ENCODE assay signal across 19 cellular contexts in genomic region chr9:112582371-112582770, GRCh38.
A peak's percentile ranks its signal among the peaks of the same experiment; 100 is the strongest.
DNase-seq lines count a peak whose midpoint lies in the region; ATAC-seq and TF ChIP-seq lines count a peak whose summit lies in the region.
"Had no signal": no experiment of that assay in that cellular context is flagged by ENCODE, and none has a peak within 500 bp of the region (broad histone marks: within the 10 kb centered on the region; RNA-seq: fewer than 3 reads in every experiment).

No MANE protein-coding gene starts in this region.

- peaks cover 63 to 65% of the 10 kb centered on the region in 2 experiments for H3K4me1 Mint-ChIP-seq in H9

- TF ChIP-seq CTCF in H9 (conservative IDR thresholded peaks at IDR 0.05) = no peak

- H2AK5ac ChIP-seq in H9 (ENCODE audit: insufficient read length, low read length) = no peak overlapping the region

- H3K27me3 Mint-ChIP-seq in H9 (ENCODE audit: low read depth) = no peaks in the 10 kb centered on the region

- H3K4me2 ChIP-seq in H9 (ENCODE audit: insufficient read depth, insufficient read length, low read length) = peak overlapping the region; percentile 20

- H3K9me3 Mint-ChIP-seq in H9 = no peaks in the 10 kb centered on the region

- no peak overlapping the region for H3K9ac ChIP-seq in H9 (ENCODE audit: extremely low read depth, insufficient read length, low read length)

- H2AFZ ChIP-seq in H9 (ENCODE audit: low read length) = no peak overlapping the region

- no peak overlapping the region for H3K14ac ChIP-seq in H9 (ENCODE audit: insufficient read depth, low read length)

- H4K20me1 ChIP-seq in H9 (ENCODE audit: control insufficient read depth, insufficient read depth, insufficient read length) = no peaks in the 10 kb centered on the region

- H3T11ph ChIP-seq in H9 (ENCODE audit: low read length) = no peak overlapping the region

- H3K18ac ChIP-seq in H9 (ENCODE audit: insufficient read length, low read depth, low read length) = no peak overlapping the region

- H3K27ac Mint-ChIP-seq in H9 = peak overlapping the region; percentile 83 to 94 (median 91); a peak in 6 of 7 replicates

- H3K27ac ChIP-seq in H9 (ENCODE audit: insufficient read length, low read depth, low read length) (no peak overlapping the region), epithelial cell of prostate (no peak overlapping the region)
- H3K27ac ChIP-seq: C4-2B, SJCRH30 had no signal

- no peaks in the 10 kb centered on the region for H3K9me3 ChIP-seq in H9 (ENCODE audit: control insufficient read depth, low read depth, low read length)
- H3K9me3 ChIP-seq: SJCRH30 had no signal

- ATAC-seq in HG02763 (IDR thresholded peaks at IDR 0.05; ENCODE audit: unreplicated experiment) (no peak), HG03520 (IDR thresholded peaks at IDR 0.05; ENCODE audit: unreplicated experiment) (no peak)
- ATAC-seq: HCT116, Panc1 had no signal

- no peaks in the 10 kb centered on the region for H3K36me3 Mint-ChIP-seq in H9 (ENCODE audit: insufficient read depth in 1 of 3, low read depth in 3 of 3)

- peaks cover 14% of the 10 kb centered on the region; the same call in 1 of the 2 replicates for H3K4me1 ChIP-seq in H9 (ENCODE audit: insufficient read depth, low read length)
- H3K4me1 ChIP-seq: SJCRH30 had no signal

- WGBS in H9 (ENCODE audit: extremely low coverage, insufficient read length, low lambda C conversion rate) = no CpG with 5 or more reads among the region's 5 CpGs

- H3K4ac ChIP-seq in H9 (ENCODE audit: low read depth, low read length) = no peak overlapping the region

- H2BK120ac ChIP-seq in H9 (ENCODE audit: low read depth, low read length, poor library complexity, severe bottlenecking) = no peak overlapping the region

- no peak overlapping the region for H3K56ac ChIP-seq in H9 (ENCODE audit: insufficient read length, low read depth, low read length)

- no peak overlapping the region for H2BK15ac ChIP-seq in H9 (ENCODE audit: low read depth, low read length)

- peaks cover 2% of the 10 kb centered on the region; the same call in 1 of the 2 replicates for H3K79me2 ChIP-seq in H9 (ENCODE audit: insufficient read depth, low read length)

- peak overlapping the region in 1 of 2 experiments; percentile 29; a peak in 1 of 5 replicates for H3K4me3 Mint-ChIP-seq in H9

- no peak overlapping the region for H2BK5ac ChIP-seq in H9 (ENCODE audit: insufficient read length, low read length)

- H3K27me3 ChIP-seq in H9 (ENCODE audit: insufficient read depth, low read length) = no peaks in the 10 kb centered on the region
- H3K27me3 ChIP-seq: SJCRH30 had no signal

- H3K23ac ChIP-seq in H9 (ENCODE audit: insufficient read length, low read depth, low read length) = no peak overlapping the region

- no peak for DNase-seq in H9
- DNase-seq in NCI-H82 treated with DMSO at 0.1 percent for 48 hours (lab: John Stamatoyannopoulos, UW; ENCODE audit: unreplicated experiment) = peak; percentile 25
- DNase-seq in epithelial cell of prostate (ENCODE audit: low read depth, low spot score) = peak; percentile 26
- DNase-seq in myocyte (ENCODE audit: low read depth) = peak; percentile 16
- DNase-seq in DMS153 treated with DMSO at 0.1 percent for 48 hours (lab: John Stamatoyannopoulos, UW; ENCODE audit: unreplicated experiment) = no peak
- DNase-seq: ACHN, AML-193, GF-D8, KG1, NCI-H1436, NCI-H2029 treated with DMSO at 0.1 percent for 48 hours, NCI-H2171, NCI-H526 treated with DMSO at 0.1 percent for 48 hours, SJCRH30 had no signal

- no peak overlapping the region for H4K5ac ChIP-seq in H9 (ENCODE audit: insufficient read length, low read depth, low read length)

- H2BK12ac ChIP-seq in H9 (ENCODE audit: insufficient read length, low read depth, low read length) = no peak overlapping the region

- H4K91ac ChIP-seq in H9 (ENCODE audit: insufficient read length, low read depth, low read length) = no peak overlapping the region

- H4K8ac ChIP-seq in H9 (replicated peaks; ENCODE audit: insufficient read length, low read depth, low read length) = no peak overlapping the region

- no peaks in the 10 kb centered on the region for H3K23me2 ChIP-seq in H9 (ENCODE audit: insufficient read length, low read depth, low read length, poor library complexity, severe bottlenecking)

- H3K79me1 ChIP-seq in H9 (ENCODE audit: insufficient read depth, low read depth, low read length, poor library complexity, severe bottlenecking) = no peaks in the 10 kb centered on the region

- no peak overlapping the region for H2BK20ac ChIP-seq in H9 (ENCODE audit: low read depth, low read length, poor library complexity, severe bottlenecking)

Comparison
In these comparisons a context has a peak if more than half of its experiments do, and no peak if none do; other contexts are left out.
1. DNase-seq: peak in NCI-H82 treated with DMSO at 0.1 percent for 48 hours (single experiment), epithelial cell of prostate (single experiment) and myocyte (single experiment); none in H9 (single experiment) and DMS153 treated with DMSO at 0.1 percent for 48 hours (single experiment).